ENCODE assay signal across 8 cellular contexts in the genomic region with DNA sequence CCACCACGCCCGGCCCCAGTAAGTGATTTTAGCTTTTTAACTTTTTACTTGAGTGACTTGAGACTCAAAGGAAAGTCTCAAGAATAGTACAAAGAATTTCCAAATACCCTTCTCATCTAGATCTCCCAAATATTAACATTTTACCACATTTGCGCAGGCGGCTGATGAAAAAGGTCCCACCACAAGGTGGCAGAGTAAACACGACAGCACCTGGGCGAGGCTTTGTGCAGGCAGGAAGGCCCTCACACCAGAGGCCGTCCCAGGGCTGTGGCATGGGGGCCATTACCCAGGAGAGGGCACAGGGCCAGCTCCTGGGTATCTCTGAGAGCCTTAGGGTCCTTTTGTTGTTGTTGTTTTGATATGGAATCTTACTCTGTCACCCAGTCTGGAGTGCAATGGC. TPM values are rescaled to one million over a fixed set of nuclear protein-coding genes. Genes with fewer than 3 reads are reported as not detected.
A peak's percentile ranks its signal among the peaks of the same experiment; 100 is the strongest.
DNase-seq lines count a peak whose midpoint lies in the region; ATAC-seq and TF ChIP-seq lines count a peak whose summit lies in the region.

No MANE protein-coding gene starts in this region.

- H3K27me3 Mint-ChIP-seq in activated CD8-positive, alpha-beta memory T cell treated with anti-CD3 and anti-CD28 coated beads, Interleukin-2, amount 10 ng/mL, durations not matched to agents 7 days and 5 days = peaks cover 12% of the 10 kb centered on the region
- no peaks in the 10 kb centered on the region for H3K27me3 Mint-ChIP-seq in neural crest cell (ENCODE audit: low read depth)

- H3K36me3 Mint-ChIP-seq in activated CD8-positive, alpha-beta memory T cell treated with anti-CD3 and anti-CD28 coated beads, Interleukin-2, amount 10 ng/mL, durations not matched to agents 7 days and 5 days = no peaks in the 10 kb centered on the region
- H3K36me3 Mint-ChIP-seq in neural crest cell (ENCODE audit: low read depth) = no peaks in the 10 kb centered on the region

- no peaks in the 10 kb centered on the region for H3K9me3 Mint-ChIP-seq in activated CD8-positive, alpha-beta memory T cell treated with anti-CD3 and anti-CD28 coated beads, Interleukin-2, amount 10 ng/mL, durations not matched to agents 7 days and 5 days (ENCODE audit: low read depth)
- H3K9me3 Mint-ChIP-seq in neural crest cell = no peaks in the 10 kb centered on the region

- peak; percentile 42 for DNase-seq in activated CD8-positive, alpha-beta memory T cell treated with anti-CD3 and anti-CD28 coated beads, Interleukin-2, amount 10 ng/mL, durations not matched to agents 7 days and 5 days
- no peak for DNase-seq in activated CD8-positive, alpha-beta memory T cell treated with anti-CD3 and anti-CD28 coated beads, Interleukin-2, amount 50 U/mL, for 4 hours
- DNase-seq in NCI-H460 (ENCODE audit: extremely low read depth, low read depth) (peak; percentile 33), cerebellar cortex (ENCODE audit: low spot score) (peak; percentile 30), neural crest cell (ENCODE audit: low read depth, low spot score) (peak; percentile 40), NCI-H1105 (lab: John Stamatoyannopoulos, UW) (no peak), SIG-M5 treated with dmso at 0.1 percent for 504 hours (lab: John Stamatoyannopoulos, UW; ENCODE audit: unreplicated experiment) (no peak)

- CTCF ChIA-PET in activated CD8-positive, alpha-beta memory T cell treated with anti-CD3 and anti-CD28 coated beads, Interleukin-2, amount 10 ng/mL, durations not matched to agents 7 days and 5 days (lab: Charles Lee) = interaction anchor here (0.8 to 1.7 kb wide), 7 partner anchors 10 to 166 kb away, joined by 3 to 9 read pairs (median 3); no protein-coding TSS in a partner anchor

- TF ChIP-seq CTCF in neural crest cell (conservative IDR thresholded peaks at IDR 0.05) = peak; percentile 57

- H3K4me1 Mint-ChIP-seq in activated CD8-positive, alpha-beta memory T cell treated with anti-CD3 and anti-CD28 coated beads, Interleukin-2, amount 10 ng/mL, durations not matched to agents 7 days and 5 days = peaks cover 13% of the 10 kb centered on the region
- H3K4me1 Mint-ChIP-seq in neural crest cell = no peaks in the 10 kb centered on the region

- H3K4me3 Mint-ChIP-seq in activated CD8-positive, alpha-beta memory T cell treated with anti-CD3 and anti-CD28 coated beads, Interleukin-2, amount 10 ng/mL, durations not matched to agents 7 days and 5 days = no peak overlapping the region
- H3K4me3 Mint-ChIP-seq in neural crest cell = no peak overlapping the region

- no peak overlapping the region for H3K27ac Mint-ChIP-seq in activated CD8-positive, alpha-beta memory T cell treated with anti-CD3 and anti-CD28 coated beads, Interleukin-2, amount 10 ng/mL, durations not matched to agents 7 days and 5 days
- no peak overlapping the region for H3K27ac Mint-ChIP-seq in neural crest cell (ENCODE audit: unreplicated experiment)

- no peak for ATAC-seq in activated CD8-positive, alpha-beta memory T cell treated with anti-CD3 and anti-CD28 coated beads, Interleukin-2, amount 10 ng/mL, durations not matched to agents 7 days and 5 days
- ATAC-seq in HG03342 (IDR thresholded peaks at IDR 0.05; ENCODE audit: unreplicated experiment) = no peak

RNA-seq across cellular contexts. Expression of a gene that starts 50.0 kb away (rescaled TPM):
- 10 to 100 TPM; 44.0 to 49.7 TPM for total RNA-seq in activated CD8-positive, alpha-beta memory T cell treated with anti-CD3 and anti-CD28 coated beads, Interleukin-2, amount 10 ng/mL, durations not matched to agents 7 days and 5 days
- total RNA-seq in NCI-H460 (2014; rRNA removed; shearing (Covaris generic)) = 40.2 and 42.4 TPM in 2 replicates
- polyA plus RNA-seq in NCI-H460 (2014; cell fraction: nucleus; rRNA removed) = 26.7 and 28.5 TPM in 2 replicates
- total RNA-seq in neural crest cell = 53.4 and 55.9 TPM in 2 replicates

Comparison
In these comparisons a context has a peak if more than half of its experiments do, and no peak if none do; other contexts are left out.
1. DNase-seq: peak in activated CD8-positive, alpha-beta memory T cell treated with anti-CD3 and anti-CD28 coated beads, Interleukin-2, amount 10 ng/mL, durations not matched to agents 7 days and 5 days (single experiment), NCI-H460 (single experiment), cerebellar cortex (single experiment) and neural crest cell (single experiment); none in activated CD8-positive, alpha-beta memory T cell treated with anti-CD3 and anti-CD28 coated beads, Interleukin-2, amount 50 U/mL, for 4 hours (single experiment), NCI-H1105 (single experiment) and SIG-M5 treated with dmso at 0.1 percent for 504 hours (single experiment).